Comparison of ENCODE assay signal across 9 cellular contexts in the genomic region with DNA sequence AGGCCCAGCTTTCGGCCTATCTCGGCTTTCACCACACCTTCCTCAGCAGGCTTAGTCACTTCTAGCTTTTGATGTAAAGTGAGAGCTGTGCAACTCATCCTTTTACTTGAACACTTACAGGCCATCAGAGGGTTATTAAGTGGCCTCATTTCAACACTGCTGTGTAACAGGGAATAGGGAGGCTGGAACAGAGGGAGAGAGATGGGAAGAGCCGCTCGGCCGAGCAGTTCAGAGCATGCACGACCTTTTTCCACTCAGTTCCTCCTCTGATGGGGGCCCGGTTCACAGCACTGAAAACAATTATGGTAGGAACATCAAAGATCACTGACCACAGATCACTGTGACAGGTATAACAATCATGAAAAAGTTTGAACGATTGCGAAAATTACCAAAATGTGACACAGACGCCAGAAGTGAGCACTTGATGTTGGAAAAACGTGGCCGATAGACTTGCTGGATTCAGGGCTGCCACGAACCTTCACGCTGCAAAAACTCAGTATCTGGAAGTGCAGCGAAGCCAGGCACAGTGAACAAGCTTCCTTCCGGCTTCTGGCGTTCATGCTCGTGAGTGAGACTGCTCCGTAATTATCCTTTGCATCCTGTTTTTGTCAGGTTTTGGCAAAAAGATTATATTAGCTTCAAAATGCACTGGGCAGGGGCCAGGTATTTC. TPM values are rescaled to one million over a fixed set of nuclear protein-coding genes. Genes with fewer than 3 reads are reported as not detected.
A peak's percentile ranks its signal among the peaks of the same experiment; 100 is the strongest.
DNase-seq lines count a peak whose midpoint lies in the region; ATAC-seq and TF ChIP-seq lines count a peak whose summit lies in the region.
"Had no signal": no experiment of that assay in that cellular context is flagged by ENCODE, and none has a peak within 500 bp of the region (broad histone marks: within the 10 kb centered on the region; RNA-seq: fewer than 3 reads in every experiment).

No MANE protein-coding gene starts in this region.

- H3K4me3 ChIP-seq in right atrium auricular region (no peak overlapping the region), OCI-LY3 (ENCODE audit: low read length) (no peak overlapping the region), thymus (ENCODE audit: low read length) (no peak overlapping the region), transverse colon (no peak overlapping the region)

- H2AFZ ChIP-seq in OCI-LY3 (ENCODE audit: low read depth, low read length): no peak overlapping the region

- 46% methylated on average over 19 of the region's 19 CpGs for WGBS in thymus
- 62 to 67% methylated on average over 12 to 19 of the region's 19 CpGs for WGBS in transverse colon (ENCODE audit: low coverage in 1 of 2), 2 donors

- H3K4me1 ChIP-seq in right atrium auricular region (peaks cover 0 to 5% of the 10 kb centered on the region in 2 donors), OCI-LY3 (ENCODE audit: low read length) (peaks cover 6% of the 10 kb centered on the region), thymus (ENCODE audit: control insufficient read depth, insufficient read depth, low read length) (no peaks in the 10 kb centered on the region), transverse colon (peaks cover 0 to 23% (median 6%) of the 10 kb centered on the region in 4 donors)

- intact Hi-C loops in Right ventricle myocardium inferior (cut with DNase I): no loop called here
- intact Hi-C loops in transverse colon (cut with DNase I; ENCODE audit: low total_unique reads): no loop called here

- no peak for TF ChIP-seq POLR2A in transverse colon (IDR thresholded peaks at IDR 0.05)

- DNase-seq in Right ventricle myocardium inferior (ENCODE audit: missing footprints) (peak; percentile 16), right atrium auricular region (ENCODE audit: low spot score) (no peak), fibroblast of gingiva (ENCODE audit: low read depth) (peak; percentile 21), SIG-M5 (lab: John Stamatoyannopoulos, UW) (no peak), transverse colon (no peak)
- DNase-seq: retina had no signal

- no peak for TF ChIP-seq CTCF in right atrium auricular region (IDR thresholded peaks at IDR 0.05)
- TF ChIP-seq CTCF in OCI-LY3 (IDR thresholded peaks at IDR 0.05; ENCODE audit: low read depth, low read length): no peak
- no peak for TF ChIP-seq CTCF in transverse colon (IDR thresholded peaks at IDR 0.05)

- TF ChIP-seq EP300 in transverse colon (IDR thresholded peaks at IDR 0.05; ENCODE audit: low read depth): no peak

- H4K20me1 ChIP-seq in OCI-LY3 (ENCODE audit: insufficient read depth, low read length): peaks cover 31% of the 10 kb centered on the region

- H3K36me3 ChIP-seq in right atrium auricular region (no peaks in the 10 kb centered on the region), OCI-LY3 (replicated peaks; ENCODE audit: low read depth, low read length) (peaks cover 30% of the 10 kb centered on the region), thymus (ENCODE audit: control insufficient read depth, insufficient read depth) (peaks cover 5% of the 10 kb centered on the region), transverse colon (no peaks in the 10 kb centered on the region)

- H3K27ac ChIP-seq in right atrium auricular region: no peak overlapping the region
- H3K27ac ChIP-seq in OCI-LY3 (ENCODE audit: low read length): peak overlapping the region; percentile 6; the same call in 1 of the 2 replicates
- peak overlapping the region; percentile 69 for H3K27ac ChIP-seq in thymus (ENCODE audit: low read depth)
- peak overlapping the region in 1 of 4 donors; percentile 5 for H3K27ac ChIP-seq in transverse colon

- ATAC-seq in Right ventricle myocardium inferior: peak; percentile 23
- ATAC-seq in GM19452 (IDR thresholded peaks at IDR 0.05; ENCODE audit: unreplicated experiment): no peak

- in situ Hi-C loops in transverse colon (cut with MboI; ENCODE audit: low pct_ligation_motif_present in 1 of 4, low pct_unique_long_range_greater_than_20kb in 1 of 4, low sequenced_read_pairs in 3 of 4): no loop called here

- H3K9me3 ChIP-seq in right atrium auricular region (no peaks in the 10 kb centered on the region), OCI-LY3 (ENCODE audit: insufficient read depth, low read length) (no peaks in the 10 kb centered on the region), thymus (ENCODE audit: control insufficient read depth) (no peaks in the 10 kb centered on the region), transverse colon (no peaks in the 10 kb centered on the region)

- H3K4me2 ChIP-seq in OCI-LY3 (ENCODE audit: low read length): no peak overlapping the region

- H3K27me3 ChIP-seq in right atrium auricular region (no peaks in the 10 kb centered on the region), OCI-LY3 (ENCODE audit: low read depth, low read length) (no peaks in the 10 kb centered on the region), thymus (ENCODE audit: control insufficient read depth, insufficient read depth) (no peaks in the 10 kb centered on the region), transverse colon (no peaks in the 10 kb centered on the region)

- no peak overlapping the region for H3K9ac ChIP-seq in OCI-LY3 (ENCODE audit: low read length)

- peaks cover 80% of the 10 kb centered on the region for H3K79me2 ChIP-seq in OCI-LY3 (ENCODE audit: low read length)

RNA-seq across cellular contexts. Expression of gene AGPAT3, which starts 28.6 kb away (rescaled TPM):
- total RNA-seq in Right ventricle myocardium inferior (93.4 TPM), right atrium auricular region (10 to 100 TPM; 41.3 to 42.5 TPM), transverse colon (100 to 1,000 TPM in 1 of 4 donors, 10 to 100 TPM in 3; 59.9 to 116 (median 85.3) TPM)
- polyA plus RNA-seq in thymus: 16.2 TPM

Comparison
In these comparisons a context has a peak if more than half of its experiments do, and no peak if none do; other contexts are left out.
1. DNase-seq: peak in Right ventricle myocardium inferior (single experiment) and fibroblast of gingiva (single experiment); none in right atrium auricular region (single experiment), SIG-M5 (single experiment) and transverse colon (single experiment).
2. H3K27ac ChIP-seq: peak in OCI-LY3 (single experiment) and thymus (single experiment); none in right atrium auricular region (0 of 2).